In genomic region chr17:36592711-36593321, GRCh38 we compare ENCODE assay signal across 8 cellular contexts. TPM values are rescaled to one million over a fixed set of nuclear protein-coding genes. Genes with fewer than 3 reads are reported as not detected.
A peak's percentile ranks its signal among the peaks of the same experiment; 100 is the strongest.
DNase-seq lines count a peak whose midpoint lies in the region; ATAC-seq and TF ChIP-seq lines count a peak whose summit lies in the region.

No MANE protein-coding gene starts in this region.

- intact Hi-C loops in naive thymus-derived CD4-positive, alpha-beta T cell (cut with micrococcal nuclease) = loop anchor here in 1 of 2 donors (5.0 kb wide), 1 partner anchor 46 kb away; no protein-coding TSS in a partner anchor

- H3K9me3 Mint-ChIP-seq in naive thymus-derived CD4-positive, alpha-beta T cell = no peaks in the 10 kb centered on the region

- no peaks in the 10 kb centered on the region for H3K9me3 ChIP-seq in BE2C
- no peaks in the 10 kb centered on the region for H3K9me3 ChIP-seq in MG63
- H3K9me3 ChIP-seq in duodenal mucosa (ENCODE audit: control insufficient read depth in 1 of 2, low read length in 2 of 2) = no peaks in the 10 kb centered on the region
- H3K9me3 ChIP-seq in naive thymus-derived CD4-positive, alpha-beta T cell (ENCODE audit: control insufficient read depth in 2 of 3, low read length in 3 of 3) = no peaks in the 10 kb centered on the region

- peaks cover 10% of the 10 kb centered on the region for H3K36me3 ChIP-seq in BE2C
- H3K36me3 ChIP-seq in MG63 = peaks cover 45% of the 10 kb centered on the region
- peaks cover 3 to 28% of the 10 kb centered on the region in 2 donors for H3K36me3 ChIP-seq in duodenal mucosa (ENCODE audit: control insufficient read depth in 1 of 2, insufficient read depth in 2 of 2, low read length in 2 of 2)
- H3K36me3 ChIP-seq in naive thymus-derived CD4-positive, alpha-beta T cell (ENCODE audit: control insufficient read depth in 2 of 3, insufficient read depth in 3 of 3, low read length in 3 of 3) = peaks cover 0 to 13% (median 4%) of the 10 kb centered on the region in 3 experiments

- POLR2A ChIA-PET in naive thymus-derived CD4-positive, alpha-beta T cell (lab: Charles Lee) = interaction anchor here (1.3 to 4.8 kb wide), 4 partner anchors 8 to 56 kb away, joined by 3 to 40 read pairs (median 8); partner anchors contain the start of genes GGNBP2 and MRM1
- POLR2A ChIA-PET in HEK293T (lab: Yijun Ruan, JAX) = interaction anchor here (0.9 to 2.8 kb wide), 5 partner anchors 9 to 331 kb away, joined by 3 to 36 read pairs (median 11); partner anchors contain the start of genes GGNBP2, MRM1, MYO19 and PIGW

- ATAC-seq in naive thymus-derived CD4-positive, alpha-beta T cell = no peak
- ATAC-seq in GM21381 (IDR thresholded peaks at IDR 0.05; ENCODE audit: unreplicated experiment) (no peak), GM21576 (IDR thresholded peaks at IDR 0.05; ENCODE audit: unreplicated experiment) (no peak)

- no peaks in the 10 kb centered on the region for H3K27me3 Mint-ChIP-seq in naive thymus-derived CD4-positive, alpha-beta T cell

- H3K36me3 Mint-ChIP-seq in naive thymus-derived CD4-positive, alpha-beta T cell = peaks cover 0 to 8% (median 0%) of the 10 kb centered on the region in 5 donors

- TF ChIP-seq CTCF in BE2C (IDR thresholded peaks at IDR 0.05; ENCODE audit: low read depth, low read length) = no peak

- H3K4me1 ChIP-seq in BE2C (no peaks in the 10 kb centered on the region), duodenal mucosa (ENCODE audit: control insufficient read depth in 1 of 2, insufficient read depth in 2 of 2, low read length in 2 of 2) (peaks cover 43 to 57% of the 10 kb centered on the region in 2 donors)
- peaks cover 8 to 9% of the 10 kb centered on the region in 2 donors for H3K4me1 ChIP-seq in naive thymus-derived CD4-positive, alpha-beta T cell (ENCODE audit: control insufficient read depth in 2 of 2, insufficient read depth in 2 of 2, low read length in 2 of 2)

- peak overlapping the region; percentile 83 to 89 for H3K9ac ChIP-seq in duodenal mucosa (ENCODE audit: low read depth in 1 of 2, low read length in 2 of 2)

- H3K27me3 ChIP-seq in BE2C = no peaks in the 10 kb centered on the region
- H3K27me3 ChIP-seq in MG63 = no peaks in the 10 kb centered on the region
- H3K27me3 ChIP-seq in duodenal mucosa (ENCODE audit: control insufficient read depth in 1 of 2, insufficient read depth in 2 of 2, low read length in 2 of 2) = no peaks in the 10 kb centered on the region
- no peaks in the 10 kb centered on the region for H3K27me3 ChIP-seq in naive thymus-derived CD4-positive, alpha-beta T cell (ENCODE audit: control insufficient read depth in 2 of 2, insufficient read depth in 2 of 2, low read length in 2 of 2)

- DNase-seq in BE2C = no peak
- DNase-seq in MG63 = no peak
- peak in 1 of 9 donors; percentile 21 for DNase-seq in naive thymus-derived CD4-positive, alpha-beta T cell
- DNase-seq in HEK293T (ENCODE audit: extremely low spot score) = no peak
- DNase-seq in activated CD4-positive, alpha-beta T cell treated with anti-CD3 and anti-CD28 coated beads, Interleukin-2, amount 50 U/mL, for 1 hour = no peak

- peaks cover 21 to 35% (median 25%) of the 10 kb centered on the region in 7 donors for H3K4me1 Mint-ChIP-seq in naive thymus-derived CD4-positive, alpha-beta T cell

- H3K4me3 Mint-ChIP-seq in naive thymus-derived CD4-positive, alpha-beta T cell = peak overlapping the region; percentile 46 to 86 (median 63)

- H3K27ac Mint-ChIP-seq in naive thymus-derived CD4-positive, alpha-beta T cell = peak overlapping the region in 6 of 9 donors; percentile 12 to 49 (median 30)

- CTCF ChIA-PET in naive thymus-derived CD4-positive, alpha-beta T cell (lab: Charles Lee) = interaction anchor here (0.8 kb wide), 1 partner anchor 10 kb away, joined by 3 read pairs; no protein-coding TSS in a partner anchor
- CTCF ChIA-PET in HEK293T (lab: Yijun Ruan, JAX) = interaction anchor here (0.6 to 1.9 kb wide), 2 partner anchors 10 to 803 kb away, joined by 3 to 10 read pairs; no protein-coding TSS in a partner anchor

- H3K27ac ChIP-seq in duodenal mucosa (ENCODE audit: low read depth, low read length) = peak overlapping the region; percentile 87
- H3K27ac ChIP-seq in naive thymus-derived CD4-positive, alpha-beta T cell (ENCODE audit: low read depth, low read length) = peak overlapping the region; percentile 81

- H3K4me3 ChIP-seq in BE2C (ENCODE audit: low read depth, low read length) (peak overlapping the region; percentile 66), MG63 (peak overlapping the region; percentile 64), duodenal mucosa (ENCODE audit: low read depth in 1 of 2, low read length in 2 of 2) (peak overlapping the region; percentile 75 to 88)
- H3K4me3 ChIP-seq in naive thymus-derived CD4-positive, alpha-beta T cell (ENCODE audit: low read length) = peak overlapping the region; percentile 49

TF ChIP-seq in HEK293T, 16 proteins besides CTCF, POLR2A, EP300 and RAD21:
- TF ChIP-seq FOXK2 (IDR thresholded peaks at IDR 0.05) = no peak
- TF ChIP-seq TARDBP (IDR thresholded peaks at IDR 0.05) = no peak
- TF ChIP-seq PKNOX1 (IDR thresholded peaks at IDR 0.05) = no peak
- no peak for TF ChIP-seq FOXM1 (IDR thresholded peaks at IDR 0.05; ENCODE audit: borderline replicate concordance)
- no peak for TF ChIP-seq CTBP1 (IDR thresholded peaks at IDR 0.05; ENCODE audit: borderline replicate concordance)
- no peak for TF ChIP-seq BHLHE40 (IDR thresholded peaks at IDR 0.05; ENCODE audit: borderline replicate concordance)
- no peak for TF ChIP-seq NFRKB (IDR thresholded peaks at IDR 0.05)
- TF ChIP-seq ZNF384 (IDR thresholded peaks at IDR 0.05) = no peak
- no peak for TF ChIP-seq L3MBTL2 (conservative IDR thresholded peaks at IDR 0.05)
- no peak for TF ChIP-seq HDGF (IDR thresholded peaks at IDR 0.05; ENCODE audit: borderline replicate concordance)

RNA-seq across cellular contexts. Expression of gene DHRS11, which starts 1.1 kb away (rescaled TPM):
- 7.1 TPM for polyA plus RNA-seq in BE2C (2012; ENCODE audit: insufficient read depth, insufficient read length, low read depth)
- total RNA-seq in MG63 (2014; rRNA removed; shearing (Covaris generic); ENCODE audit: low replicate concordance) = 17.4 and 18.0 TPM in 2 replicates
- total RNA-seq in naive thymus-derived CD4-positive, alpha-beta T cell = 10 to 100 TPM in 1 of 5 experiments, 1 to 10 TPM in 4; 1.6 to 10.9 (median 5.1) TPM
- polyA plus RNA-seq in naive thymus-derived CD4-positive, alpha-beta T cell = 1 to 10 TPM; 5.3 to 7.7 TPM

RNA-seq across cellular contexts. Expression of gene MRM1, which starts 8.6 kb away (rescaled TPM):
- 7.3 TPM for polyA plus RNA-seq in BE2C (2012; ENCODE audit: insufficient read depth, insufficient read length, low read depth)
- total RNA-seq in MG63 (2014; rRNA removed; shearing (Covaris generic); ENCODE audit: low replicate concordance) = 16.7 and 19.9 TPM in 2 replicates
- 10 to 100 TPM in 3 of 5 experiments, 1 to 10 TPM in 2; 3.8 to 15.6 (median 13.3) TPM for total RNA-seq in naive thymus-derived CD4-positive, alpha-beta T cell
- polyA plus RNA-seq in naive thymus-derived CD4-positive, alpha-beta T cell = 1 to 10 TPM; 3.1 to 9.3 TPM

RNA-seq across cellular contexts. Expression of gene GGNBP2, which starts 48.1 kb away (rescaled TPM):
- polyA plus RNA-seq in BE2C (2012; ENCODE audit: insufficient read depth, insufficient read length, low read depth) = 81.5 TPM
- total RNA-seq in MG63 (2014; rRNA removed; shearing (Covaris generic); ENCODE audit: low replicate concordance) = 64.2 and 77.3 TPM in 2 replicates
- total RNA-seq in naive thymus-derived CD4-positive, alpha-beta T cell = 100 to 1,000 TPM in 4 of 5 experiments, 10 to 100 TPM in 1; 99.7 to 173 (median 145) TPM
- polyA plus RNA-seq in naive thymus-derived CD4-positive, alpha-beta T cell = 10 to 100 TPM; 60.4 to 65.1 TPM

RNA-seq across cellular contexts. Expression of gene PIGW, which starts 58.0 kb away (rescaled TPM):
- polyA plus RNA-seq in BE2C (2012; ENCODE audit: insufficient read depth, insufficient read length, low read depth) = 34.8 TPM
- 6.6 and 7.7 TPM in 2 replicates for total RNA-seq in MG63 (2014; rRNA removed; shearing (Covaris generic); ENCODE audit: low replicate concordance)
- total RNA-seq in naive thymus-derived CD4-positive, alpha-beta T cell = 10 to 100 TPM in 1 of 5 experiments, 1 to 10 TPM in 4; 4.2 to 15.6 (median 5.4) TPM
- 10 to 100 TPM; 10.9 TPM for polyA plus RNA-seq in naive thymus-derived CD4-positive, alpha-beta T cell

RNA-seq across cellular contexts. Expression of gene MYO19, which starts 58.1 kb away (rescaled TPM):
- 44.2 TPM for polyA plus RNA-seq in BE2C (2012; ENCODE audit: insufficient read depth, insufficient read length, low read depth)
- 73.9 and 76.5 TPM in 2 replicates for total RNA-seq in MG63 (2014; rRNA removed; shearing (Covaris generic); ENCODE audit: low replicate concordance)
- 100 to 1,000 TPM in 1 of 5 experiments, 10 to 100 TPM in 4; 65.2 to 114 (median 76.9) TPM for total RNA-seq in naive thymus-derived CD4-positive, alpha-beta T cell
- 1 to 10 TPM; 4.9 to 5.7 TPM for polyA plus RNA-seq in naive thymus-derived CD4-positive, alpha-beta T cell
